In the genomic region with DNA sequence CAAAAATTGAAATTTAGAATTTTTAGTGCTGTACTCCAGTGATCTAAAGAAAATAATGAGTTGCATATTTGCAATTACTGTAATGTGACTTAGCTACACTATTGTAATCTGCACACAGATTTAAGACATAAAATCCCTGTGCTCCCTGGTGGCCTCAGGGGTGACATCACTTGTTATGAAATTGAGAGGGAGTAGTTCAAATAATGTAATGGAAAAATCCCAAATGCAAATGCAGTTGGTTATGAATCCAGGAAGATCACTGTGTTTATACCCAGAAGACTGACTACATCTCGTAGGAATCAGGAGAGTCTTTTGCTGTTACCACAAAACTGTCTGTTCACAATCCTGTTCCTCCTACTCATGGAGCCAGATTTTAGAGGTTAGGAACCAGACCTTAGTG, we compare ENCODE assay signal across 13 cellular contexts.
DNase-seq lines count a peak whose midpoint lies in the region; ATAC-seq and TF ChIP-seq lines count a peak whose summit lies in the region.
"Had no signal": no experiment of that assay in that cellular context is flagged by ENCODE, and none has a peak within 500 bp of the region (broad histone marks: within the 10 kb centered on the region; RNA-seq: fewer than 3 reads in every experiment).

No MANE protein-coding gene starts in this region.

- no peaks in the 10 kb centered on the region for H3K27me3 ChIP-seq in psoas muscle (ENCODE audit: insufficient read depth in 3 of 3, low read length in 2 of 3)
- H3K27me3 ChIP-seq: BLaER1 had no signal

- H3K4me1 Mint-ChIP-seq in activated CD8-positive, alpha-beta T cell treated with anti-CD3 and anti-CD28 coated beads for 36 hours (ENCODE audit: low read depth): no peaks in the 10 kb centered on the region
- no peaks in the 10 kb centered on the region for H3K4me1 Mint-ChIP-seq in effector memory CD8-positive, alpha-beta T cell (ENCODE audit: low read depth in 2 of 2)

- no peaks in the 10 kb centered on the region for H3K36me3 Mint-ChIP-seq in activated CD8-positive, alpha-beta T cell treated with anti-CD3 and anti-CD28 coated beads for 36 hours (ENCODE audit: low read depth)
- H3K36me3 Mint-ChIP-seq in effector memory CD8-positive, alpha-beta T cell (ENCODE audit: insufficient read depth): no peaks in the 10 kb centered on the region

- H3K4me1 ChIP-seq in psoas muscle: no peaks in the 10 kb centered on the region
- H3K4me1 ChIP-seq: BLaER1 had no signal

- 46 to 53% (median 49%) methylated on average over 1 of the region's 1 CpG for WGBS in psoas muscle, 3 donors

- H3K27ac ChIP-seq in psoas muscle: no peak overlapping the region
- H3K27ac ChIP-seq: BLaER1 had no signal

- intact Hi-C loops in psoas muscle (cut with DNase I): no loop called here
- intact Hi-C loops in activated CD8-positive, alpha-beta T cell treated with anti-CD3 and anti-CD28 coated beads for 36 hours (cut with micrococcal nuclease): no loop called here

- no peaks in the 10 kb centered on the region for H3K9me3 Mint-ChIP-seq in activated CD8-positive, alpha-beta T cell treated with anti-CD3 and anti-CD28 coated beads for 36 hours
- no peaks in the 10 kb centered on the region for H3K9me3 Mint-ChIP-seq in effector memory CD8-positive, alpha-beta T cell

- no peak overlapping the region for H3K4me3 Mint-ChIP-seq in activated CD8-positive, alpha-beta T cell treated with anti-CD3 and anti-CD28 coated beads for 36 hours
- H3K4me3 Mint-ChIP-seq in effector memory CD8-positive, alpha-beta T cell: no peak overlapping the region

- no peaks in the 10 kb centered on the region for H3K9me3 ChIP-seq in psoas muscle
- H3K9me3 ChIP-seq: BLaER1 had no signal

- no peaks in the 10 kb centered on the region for H3K36me3 ChIP-seq in psoas muscle (ENCODE audit: insufficient read depth in 1 of 2, low read depth in 1 of 2)
- H3K36me3 ChIP-seq: BLaER1 had no signal

- no peak overlapping the region for H3K4me3 ChIP-seq in AG09309 (ENCODE audit: control insufficient read depth, low read depth, low read length)
- no peak overlapping the region for H3K4me3 ChIP-seq in psoas muscle
- H3K4me3 ChIP-seq: BLaER1 had no signal

- CTCF ChIA-PET in activated CD8-positive, alpha-beta T cell treated with anti-CD3 and anti-CD28 coated beads for 36 hours (lab: Charles Lee): no interaction called here

- POLR2A ChIA-PET in activated CD8-positive, alpha-beta T cell treated with anti-CD3 and anti-CD28 coated beads for 36 hours (lab: Charles Lee): no interaction called here

- no peak overlapping the region for H3K27ac Mint-ChIP-seq in activated CD8-positive, alpha-beta T cell treated with anti-CD3 and anti-CD28 coated beads for 36 hours
- no peak overlapping the region for H3K27ac Mint-ChIP-seq in effector memory CD8-positive, alpha-beta T cell

- H3K27me3 Mint-ChIP-seq in activated CD8-positive, alpha-beta T cell treated with anti-CD3 and anti-CD28 coated beads for 36 hours: no peaks in the 10 kb centered on the region
- peaks cover 7 to 8% of the 10 kb centered on the region in 2 donors for H3K27me3 Mint-ChIP-seq in effector memory CD8-positive, alpha-beta T cell

- TF ChIP-seq CTCF in AG09309 (IDR thresholded peaks at IDR 0.05; ENCODE audit: control insufficient read depth, insufficient read depth, low read depth, low read length, missing control alignments) (no peak), psoas muscle (IDR thresholded peaks at IDR 0.05) (no peak)
- no peak for TF ChIP-seq CTCF in activated CD8-positive, alpha-beta T cell treated with anti-CD3 and anti-CD28 coated beads for 36 hours (IDR thresholded peaks at IDR 0.05)

- ATAC-seq in psoas muscle (peak in 3 of 4 donors; percentile 30 to 52 (median 45)), GM21723 (IDR thresholded peaks at IDR 0.05; ENCODE audit: unreplicated experiment) (no peak)
- ATAC-seq in activated CD8-positive, alpha-beta T cell treated with anti-CD3 and anti-CD28 coated beads for 36 hours: no peak
- no peak for ATAC-seq in effector memory CD8-positive, alpha-beta T cell (replicated peaks)
- ATAC-seq: HepG2 had no signal

- peak; percentile 91 for DNase-seq in AG09309 (ENCODE audit: low read depth)
- peak; percentile 10 for DNase-seq in NCI-H226
- DNase-seq in fibroblast of peridontal ligament (ENCODE audit: extremely low read depth): peak; percentile 97
- peak; percentile 41 to 50 for DNase-seq in psoas muscle
- no peak for DNase-seq in activated CD8-positive, alpha-beta T cell treated with anti-CD3 and anti-CD28 coated beads for 36 hours
- no peak for DNase-seq in COR-L47 (lab: John Stamatoyannopoulos, UW)
- DNase-seq in effector memory CD8-positive, alpha-beta T cell: no peak
- DNase-seq: activated CD4-positive, alpha-beta T cell treated with anti-CD3 and anti-CD28 coated beads, Interleukin-2, amount 50 U/mL, for 48 hours; activated effector memory CD4-positive, alpha-beta T cell treated with Interleukin-2 at 50 U/mL for 16 hours; NCI-H187 had no signal

Comparison
In these comparisons a context has a peak if more than half of its experiments do, and no peak if none do; other contexts are left out.
1. DNase-seq: peak in AG09309 (single experiment), NCI-H226 (single experiment), fibroblast of peridontal ligament (single experiment) and psoas muscle (2 of 2); none in activated CD8-positive, alpha-beta T cell treated with anti-CD3 and anti-CD28 coated beads for 36 hours (single experiment), COR-L47 (single experiment) and effector memory CD8-positive, alpha-beta T cell (0 of 3).
2. ATAC-seq: peak in psoas muscle (3 of 4); none in GM21723 (single experiment), activated CD8-positive, alpha-beta T cell treated with anti-CD3 and anti-CD28 coated beads for 36 hours (single experiment) and effector memory CD8-positive, alpha-beta T cell (single experiment).